In the genomic region with DNA sequence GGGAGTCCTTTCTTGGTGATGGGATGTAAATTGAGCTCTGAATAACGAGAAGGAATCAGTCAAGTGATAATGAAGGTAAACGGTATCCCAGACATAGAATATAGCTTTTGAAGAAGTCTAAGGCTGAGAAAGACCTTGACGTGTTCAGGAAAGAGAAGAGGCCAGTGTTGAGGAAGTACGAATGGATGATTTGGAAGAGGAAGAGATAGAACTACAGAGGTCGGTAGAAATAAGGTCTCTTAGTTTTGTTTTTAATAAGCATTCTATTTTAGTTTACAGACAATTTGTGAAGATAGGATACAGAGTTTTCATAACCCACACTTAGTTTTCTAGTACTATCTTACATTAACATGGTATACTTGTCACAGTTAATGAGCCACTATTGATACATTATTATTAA, we compare ENCODE assay signal across 22 cellular contexts.
DNase-seq lines count a peak whose midpoint lies in the region; ATAC-seq and TF ChIP-seq lines count a peak whose summit lies in the region.
"Had no signal": no experiment of that assay in that cellular context is flagged by ENCODE, and none has a peak within 500 bp of the region (broad histone marks: within the 10 kb centered on the region; RNA-seq: fewer than 3 reads in every experiment).

No MANE protein-coding gene starts in this region.

- H3K4me3 ChIP-seq in left lung: no peak overlapping the region
- H3K4me3 ChIP-seq: A549, GM23248, HAP-1 had no signal

- H3K27ac ChIP-seq in left lung: no peak overlapping the region
- H3K27ac ChIP-seq: A549, GM23248 had no signal

- ATAC-seq in GM18870 (IDR thresholded peaks at IDR 0.05; ENCODE audit: unreplicated experiment) (peak; percentile 54), GM21619 (IDR thresholded peaks at IDR 0.05; ENCODE audit: unreplicated experiment) (peak; percentile 60), HG03565 (IDR thresholded peaks at IDR 0.05; ENCODE audit: unreplicated experiment) (peak; percentile 50), left lung (no peak)
- ATAC-seq: A549, PC-3 had no signal

- no peaks in the 10 kb centered on the region for H3K36me3 ChIP-seq in left lung
- H3K36me3 ChIP-seq: HAP-1 had no signal

- no peak for TF ChIP-seq CTCF in left lung (IDR thresholded peaks at IDR 0.05)

- DNase-seq in pons (ENCODE audit: low spot score) (peak; percentile 4), left lung (no peak), NCI-H187 treated with DMSO at 0.1 percent for 48 hours (lab: John Stamatoyannopoulos, UW) (no peak)
- no peak for DNase-seq in stimulated activated CD4-positive, alpha-beta T cell treated with anti-CD3 and anti-CD28 coated beads, Interleukin-4, amount 100 ng/mL, for 24 hours
- DNase-seq: COR-L47, DMS79, GM23248, KBM-7, MM.1S, NCI-H1092 treated with DMSO at 0.1 percent for 48 hours, NCI-H1436 treated with DMSO at 0.1 percent for 48 hours, NCI-H2029 treated with DMSO at 0.1 percent for 48 hours, NCI-H2171, NCI-H524 treated with DMSO at 0.1 percent for 48 hours, PC-3, Right ventricle myocardium superior, T-helper 9 cell had no signal

- H3K4me1 ChIP-seq in left lung: no peaks in the 10 kb centered on the region
- H3K4me1 ChIP-seq: A549, HAP-1 had no signal

- no peaks in the 10 kb centered on the region for H3K9me3 ChIP-seq in left lung
- H3K9me3 ChIP-seq: A549, HAP-1 had no signal

- intact Hi-C loops in left lung (cut with DNase I): no loop called here

- H3K27me3 ChIP-seq in left lung: no peaks in the 10 kb centered on the region
